21 cellular contexts compared by ENCODE assay signal in the genomic region with DNA sequence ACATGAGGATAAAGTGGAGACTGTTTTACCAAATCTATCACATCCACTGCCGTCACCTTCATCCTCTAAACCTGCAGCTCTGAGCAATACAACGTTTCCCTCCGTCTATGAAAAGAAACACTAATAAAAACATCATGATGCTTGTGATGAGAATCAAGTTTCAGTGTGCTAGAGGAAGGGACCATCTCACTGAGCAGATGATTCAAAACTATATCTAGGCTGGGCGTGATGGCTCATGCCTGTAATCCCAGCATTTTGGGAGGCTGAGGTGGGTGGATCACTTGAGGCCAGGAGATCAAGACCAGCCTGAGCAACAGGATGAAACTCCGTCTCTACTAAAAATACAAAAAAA. TPM values are rescaled to one million over a fixed set of nuclear protein-coding genes. Genes with fewer than 3 reads are reported as not detected.
"Had no signal": no experiment of that assay in that cellular context is flagged by ENCODE, and none has a peak within 500 bp of the region (broad histone marks: within the 10 kb centered on the region; RNA-seq: fewer than 3 reads in every experiment).

No MANE protein-coding gene starts in this region.

- DNase-seq: activated CD4-positive, alpha-beta T cell treated with anti-CD3 and anti-CD28 coated beads, Interleukin-2, amount 10 ng/mL, durations not matched to agents 7 days and 5 days; activated CD8-positive, alpha-beta memory T cell treated with anti-CD3 and anti-CD28 coated beads for 24 hours; activated gamma-delta T cell; activated naive CD4-positive, alpha-beta T cell treated with anti-CD3 and anti-CD28 coated beads for 36 hours; activated T-cell treated with anti-CD3 and anti-CD28 coated beads, Interleukin-2, amount 50 U/mL, for 4 hours; NCI-H1092 treated with DMSO at 0.1 percent for 48 hours; NCI-H1417 treated with DMSO at 0.1 percent for 48 hours; NCI-H1694; NCI-H2029 treated with DMSO at 0.1 percent for 48 hours; NCI-H345; NCI-H510A; NCI-H526 treated with DMSO at 0.1 percent for 48 hours; NK-92 treated with Interleukin-12 subunit alpha and Interleukin-12 subunit beta, amount 100 ng/mL, for 24 hours; RPMI8226; SHP77; SW 1271 had no signal

- H3K27me3 ChIP-seq: MG63, SJSA1 had no signal

- H3K27ac ChIP-seq: SJSA1 had no signal

- ATAC-seq: activated CD4-positive, CD25-positive, alpha-beta regulatory T cell treated with anti-CD3 and anti-CD28 coated beads, Interleukin-2, amount 50 U/mL, for 24 hours; activated T-cell treated with anti-CD3 and anti-CD28 coated beads, Interleukin-2, amount 50 U/mL, for 4 hours had no signal

- H3K36me3 ChIP-seq: MG63, SJSA1 had no signal

- H3K4me3 ChIP-seq: MG63, SJSA1 had no signal

- H3K4me1 ChIP-seq: SJSA1 had no signal

RNA-seq across cellular contexts. Expression of gene MYOM3, which starts 14.7 kb away (rescaled TPM):
- total RNA-seq: activated CD4-positive, alpha-beta memory T cell treated with anti-CD3 and anti-CD28 coated beads for 36 hours; activated CD4-positive, alpha-beta T cell treated with anti-CD3 and anti-CD28 coated beads, Interleukin-2, amount 10 ng/mL, durations not matched to agents 7 days and 5 days; activated naive CD4-positive, alpha-beta T cell treated with anti-CD3 and anti-CD28 coated beads for 36 hours; activated T-cell treated with anti-CD3 and anti-CD28 coated beads, Interleukin-2, amount 50 U/mL, for 4 hours; T-helper 1 cell treated with Interleukin-12 subunit alpha and Interleukin-12 subunit beta and Interleukin-4 antibody, amounts not matched to agents 30 ng/mL and 1 ng/mL, for 36 hours had no signal

RNA-seq across cellular contexts. Expression of gene IL22RA1, which starts 16.3 kb away (rescaled TPM):
- total RNA-seq: activated CD4-positive, alpha-beta memory T cell treated with anti-CD3 and anti-CD28 coated beads for 36 hours; activated CD4-positive, alpha-beta T cell treated with anti-CD3 and anti-CD28 coated beads, Interleukin-2, amount 10 ng/mL, durations not matched to agents 7 days and 5 days; activated naive CD4-positive, alpha-beta T cell treated with anti-CD3 and anti-CD28 coated beads for 36 hours; T-helper 1 cell treated with Interleukin-12 subunit alpha and Interleukin-12 subunit beta and Interleukin-4 antibody, amounts not matched to agents 30 ng/mL and 1 ng/mL, for 36 hours had no signal
